ENCODE assay signal across 1 cellular context in the genomic region with DNA sequence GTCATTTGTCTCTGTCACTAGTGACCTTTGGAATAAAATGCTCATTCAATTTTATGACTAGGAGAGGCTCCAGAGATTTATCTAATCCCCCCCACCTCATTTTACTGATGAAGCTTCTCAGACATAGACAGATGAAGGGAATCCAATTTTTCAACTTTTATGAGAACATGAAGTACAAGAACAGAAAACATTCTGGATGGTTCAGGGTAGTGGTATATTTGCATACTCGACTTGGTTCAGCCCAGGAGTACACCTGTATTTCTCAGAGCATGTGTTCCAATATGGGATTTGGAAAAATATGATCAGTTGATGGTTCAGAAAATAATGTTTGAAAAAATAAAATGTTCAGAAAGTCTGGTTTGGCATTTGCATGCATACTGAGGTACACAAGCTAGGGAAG.
TF ChIP-seq lines count a peak whose summit lies in the region.

No MANE protein-coding gene starts in this region.

TF ChIP-seq in SK-N-SH treated with all-trans-retinoic acid at 6 μM for 48 hours, 23 proteins besides CTCF, POLR2A, EP300 and RAD21 (continued from another document):
- TF ChIP-seq, protein P1, sequence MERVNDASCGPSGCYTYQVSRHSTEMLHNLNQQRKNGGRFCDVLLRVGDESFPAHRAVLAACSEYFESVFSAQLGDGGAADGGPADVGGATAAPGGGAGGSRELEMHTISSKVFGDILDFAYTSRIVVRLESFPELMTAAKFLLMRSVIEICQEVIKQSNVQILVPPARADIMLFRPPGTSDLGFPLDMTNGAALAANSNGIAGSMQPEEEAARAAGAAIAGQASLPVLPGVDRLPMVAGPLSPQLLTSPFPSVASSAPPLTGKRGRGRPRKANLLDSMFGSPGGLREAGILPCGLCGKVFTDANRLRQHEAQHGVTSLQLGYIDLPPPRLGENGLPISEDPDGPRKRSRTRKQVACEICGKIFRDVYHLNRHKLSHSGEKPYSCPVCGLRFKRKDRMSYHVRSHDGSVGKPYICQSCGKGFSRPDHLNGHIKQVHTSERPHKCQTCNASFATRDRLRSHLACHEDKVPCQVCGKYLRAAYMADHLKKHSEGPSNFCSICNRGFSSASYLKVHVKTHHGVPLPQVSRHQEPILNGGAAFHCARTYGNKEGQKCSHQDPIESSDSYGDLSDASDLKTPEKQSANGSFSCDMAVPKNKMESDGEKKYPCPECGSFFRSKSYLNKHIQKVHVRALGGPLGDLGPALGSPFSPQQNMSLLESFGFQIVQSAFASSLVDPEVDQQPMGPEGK (CRISPR knock-in tag; IDR thresholded peaks at IDR 0.05; ENCODE audit: borderline replicate concordance): no peak
- TF ChIP-seq, protein P2, sequence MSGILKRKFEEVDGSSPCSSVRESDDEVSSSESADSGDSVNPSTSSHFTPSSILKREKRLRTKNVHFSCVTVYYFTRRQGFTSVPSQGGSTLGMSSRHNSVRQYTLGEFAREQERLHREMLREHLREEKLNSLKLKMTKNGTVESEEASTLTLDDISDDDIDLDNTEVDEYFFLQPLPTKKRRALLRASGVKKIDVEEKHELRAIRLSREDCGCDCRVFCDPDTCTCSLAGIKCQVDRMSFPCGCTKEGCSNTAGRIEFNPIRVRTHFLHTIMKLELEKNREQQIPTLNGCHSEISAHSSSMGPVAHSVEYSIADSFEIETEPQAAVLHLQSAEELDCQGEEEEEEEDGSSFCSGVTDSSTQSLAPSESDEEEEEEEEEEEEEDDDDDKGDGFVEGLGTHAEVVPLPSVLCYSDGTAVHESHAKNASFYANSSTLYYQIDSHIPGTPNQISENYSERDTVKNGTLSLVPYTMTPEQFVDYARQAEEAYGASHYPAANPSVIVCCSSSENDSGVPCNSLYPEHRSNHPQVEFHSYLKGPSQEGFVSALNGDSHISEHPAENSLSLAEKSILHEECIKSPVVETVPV (CRISPR knock-in tag; IDR thresholded peaks at IDR 0.05): no peak
- TF ChIP-seq, protein P3, sequence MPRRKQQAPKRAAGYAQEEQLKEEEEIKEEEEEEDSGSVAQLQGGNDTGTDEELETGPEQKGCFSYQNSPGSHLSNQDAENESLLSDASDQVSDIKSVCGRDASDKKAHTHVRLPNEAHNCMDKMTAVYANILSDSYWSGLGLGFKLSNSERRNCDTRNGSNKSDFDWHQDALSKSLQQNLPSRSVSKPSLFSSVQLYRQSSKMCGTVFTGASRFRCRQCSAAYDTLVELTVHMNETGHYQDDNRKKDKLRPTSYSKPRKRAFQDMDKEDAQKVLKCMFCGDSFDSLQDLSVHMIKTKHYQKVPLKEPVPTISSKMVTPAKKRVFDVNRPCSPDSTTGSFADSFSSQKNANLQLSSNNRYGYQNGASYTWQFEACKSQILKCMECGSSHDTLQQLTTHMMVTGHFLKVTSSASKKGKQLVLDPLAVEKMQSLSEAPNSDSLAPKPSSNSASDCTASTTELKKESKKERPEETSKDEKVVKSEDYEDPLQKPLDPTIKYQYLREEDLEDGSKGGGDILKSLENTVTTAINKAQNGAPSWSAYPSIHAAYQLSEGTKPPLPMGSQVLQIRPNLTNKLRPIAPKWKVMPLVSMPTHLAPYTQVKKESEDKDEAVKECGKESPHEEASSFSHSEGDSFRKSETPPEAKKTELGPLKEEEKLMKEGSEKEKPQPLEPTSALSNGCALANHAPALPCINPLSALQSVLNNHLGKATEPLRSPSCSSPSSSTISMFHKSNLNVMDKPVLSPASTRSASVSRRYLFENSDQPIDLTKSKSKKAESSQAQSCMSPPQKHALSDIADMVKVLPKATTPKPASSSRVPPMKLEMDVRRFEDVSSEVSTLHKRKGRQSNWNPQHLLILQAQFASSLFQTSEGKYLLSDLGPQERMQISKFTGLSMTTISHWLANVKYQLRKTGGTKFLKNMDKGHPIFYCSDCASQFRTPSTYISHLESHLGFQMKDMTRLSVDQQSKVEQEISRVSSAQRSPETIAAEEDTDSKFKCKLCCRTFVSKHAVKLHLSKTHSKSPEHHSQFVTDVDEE (CRISPR knock-in tag; IDR thresholded peaks at IDR 0.05): no peak
- TF ChIP-seq SNAI2 (CRISPR knock-in tag; IDR thresholded peaks at IDR 0.05) (no peak), OSR1 (CRISPR knock-in tag; IDR thresholded peaks at IDR 0.05) (no peak)
TF ChIP-seq in SK-N-SH treated with all-trans-retinoic acid at 6 μM for 48 hours: peak in this region for 0.
